In genomic region chr2:198890490-198890889, GRCh38 we compare ENCODE assay signal across 20 cellular contexts.
DNase-seq lines count a peak whose midpoint lies in the region; ATAC-seq, FAIRE-seq and TF ChIP-seq lines count a peak whose summit lies in the region.
"Had no signal": no experiment of that assay in that cellular context is flagged by ENCODE, and none has a peak within 500 bp of the region (broad histone marks: within the 10 kb centered on the region; RNA-seq: fewer than 3 reads in every experiment).

No MANE protein-coding gene starts in this region.

- H3K27me3 Mint-ChIP-seq in type B pancreatic cell, result no peaks in the 10 kb centered on the region
- H3K27me3 Mint-ChIP-seq: brain had no signal

- H3K4me3 ChIP-seq in ascending aorta, result no peak overlapping the region
- H3K4me3 ChIP-seq: gastroesophageal sphincter, left lung, MG63, SJSA1, thoracic aorta had no signal

- no peaks in the 10 kb centered on the region for H3K36me3 ChIP-seq in ascending aorta
- H3K36me3 ChIP-seq: gastroesophageal sphincter, left lung, MG63, SJSA1, thoracic aorta had no signal

- TF ChIP-seq CTCF in type B pancreatic cell (conservative IDR thresholded peaks at IDR 0.05) (no peak), ascending aorta (IDR thresholded peaks at IDR 0.05) (no peak)

- H3K9me3 Mint-ChIP-seq in type B pancreatic cell, result no peaks in the 10 kb centered on the region

- H3K9me3 ChIP-seq in ascending aorta, result peaks cover 0 to 15% of the 10 kb centered on the region in 2 donors
- H3K9me3 ChIP-seq: gastroesophageal sphincter, MG63, SJSA1, thoracic aorta had no signal

- intact Hi-C loops in ascending aorta (cut with DNase I), result no loop called here

- no peaks in the 10 kb centered on the region for H3K4me1 ChIP-seq in ascending aorta
- H3K4me1 ChIP-seq: gastroesophageal sphincter, left lung, SJSA1 had no signal

- H3K4me3 Mint-ChIP-seq in type B pancreatic cell, result no peak overlapping the region
- H3K4me3 Mint-ChIP-seq: brain, endodermal cell, nephron progenitor cell had no signal

- H3K27ac ChIP-seq in ascending aorta, result no peak overlapping the region
- H3K27ac ChIP-seq: gastroesophageal sphincter, left lung, SJSA1, thoracic aorta had no signal

- H3K4me1 Mint-ChIP-seq in type B pancreatic cell (ENCODE audit: unreplicated experiment), result no peaks in the 10 kb centered on the region
- H3K4me1 Mint-ChIP-seq: brain, nephron progenitor cell had no signal

- H3K27ac Mint-ChIP-seq in type B pancreatic cell, result no peak overlapping the region
- H3K27ac Mint-ChIP-seq: brain, endodermal cell, nephron progenitor cell had no signal

- peak; percentile 91 for ATAC-seq in GM19351 (IDR thresholded peaks at IDR 0.05; ENCODE audit: unreplicated experiment)
- ATAC-seq in HG02798 (IDR thresholded peaks at IDR 0.05; ENCODE audit: poor library complexity, unreplicated experiment), result peak; percentile 89
- peak; percentile 88 for ATAC-seq in HG03565 (IDR thresholded peaks at IDR 0.05; ENCODE audit: unreplicated experiment)
- ATAC-seq: gastroesophageal sphincter, left lung had no signal

- DNase-seq in AML-193 (lab: John Stamatoyannopoulos, UW) (peak; percentile 4 to 21), HTR-8/SVneo (ENCODE audit: insufficient read length, low spot score) (no peak), type B pancreatic cell (ENCODE audit: extremely low spot score, unreplicated experiment) (no peak), ascending aorta (ENCODE audit: low spot score in 2 of 2) (no peak)
- no peak for DNase-seq in activated CD4-positive, CD25-positive, alpha-beta regulatory T cell treated with anti-CD3 and anti-CD28 coated beads, Interleukin-2, amount 50 U/mL, for 72 hours
- DNase-seq: 8988T; activated CD4-positive, CD25-positive, alpha-beta regulatory T cell; endodermal cell; GOT3; left lung; MG63; NCI-H524; nephron progenitor cell had no signal

- FAIRE-seq in HTR-8/SVneo (lab: Jason Lieb, UNC), result no peak

- no peaks in the 10 kb centered on the region for H3K27me3 ChIP-seq in ascending aorta
- H3K27me3 ChIP-seq: gastroesophageal sphincter, left lung, MG63, SJSA1 had no signal

- H3K36me3 Mint-ChIP-seq in type B pancreatic cell, result no peaks in the 10 kb centered on the region
- H3K36me3 Mint-ChIP-seq: brain had no signal

Comparison
In these comparisons a context has a peak if more than half of its experiments do, and no peak if none do; other contexts are left out.
1. DNase-seq: peak in AML-193 (2 of 2); none in HTR-8/SVneo (single experiment), type B pancreatic cell (single experiment), ascending aorta (0 of 2) and activated CD4-positive, CD25-positive, alpha-beta regulatory T cell treated with anti-CD3 and anti-CD28 coated beads, Interleukin-2, amount 50 U/mL, for 72 hours (single experiment).
2. Peak in every context shown above with its lines, with median percentiles within 50 percentile points of each other: ATAC-seq.